In genomic region chr20:34516038-34516873, GRCh38 we compare ENCODE assay signal across 8 cellular contexts. TPM values are rescaled to one million over a fixed set of nuclear protein-coding genes. Genes with fewer than 3 reads are reported as not detected.
DNase-seq lines count a peak whose midpoint lies in the region; ATAC-seq and TF ChIP-seq lines count a peak whose summit lies in the region.

Gene DYNLRB1, plus strand, starts transcription at chr20:34516422. Its CDS starts 37 bp downstream, at chr20:34516459.

- WGBS in psoas muscle, 3 donors: 0 to 1% (median 0%) methylated on average over 60 to 61 of the region's 61 CpGs
- under 1% methylated on average over 61 of the region's 61 CpGs for WGBS in urinary bladder

- H3K4me1 ChIP-seq in right atrium auricular region: peaks cover 0 to 59% of the 10 kb centered on the region in 2 donors
- peaks cover 24% of the 10 kb centered on the region for H3K4me1 ChIP-seq in psoas muscle
- no peaks in the 10 kb centered on the region for H3K4me1 ChIP-seq in urinary bladder (ENCODE audit: insufficient read depth)

- DNase-seq in NCI-H1930 (lab: John Stamatoyannopoulos, UW): peak; percentile 95 to 99
- DNase-seq in anterior cingulate cortex (lab: John Stamatoyannopoulos, UW): peak; percentile 79 to 99 (median 94)
- peak; percentile 98 for DNase-seq in right atrium auricular region (ENCODE audit: low spot score)
- DNase-seq in psoas muscle: peak; percentile 96 to 99

- H3K27ac ChIP-seq in right atrium auricular region (peak within 1 kb of the TSS; percentile 92 to 96), psoas muscle (peak within 1 kb of the TSS; percentile 96), urinary bladder (ENCODE audit: low read depth) (peak within 1 kb of the TSS; percentile 92)

- intact Hi-C loops in T-helper 2 cell treated with Interferon-gamma antibody and Interleukin-4, amounts not matched to agents 100 ng/mL and 5 ng/mL, for 36 hours (cut with micrococcal nuclease): loop anchor here (1.0 to 2.0 kb wide), 5 partner anchors 161 to 523 kb away; partner anchors contain the start of genes AHCY, PIGU and RALY
- intact Hi-C loops in psoas muscle (cut with DNase I): loop anchor here in 1 of 2 donors (1.0 kb wide), 1 partner anchor 204 kb away; no protein-coding TSS in a partner anchor

- peaks cover 2% of the 10 kb centered on the region for H3K36me3 ChIP-seq in right atrium auricular region
- H3K36me3 ChIP-seq in psoas muscle (ENCODE audit: insufficient read depth in 1 of 2, low read depth in 1 of 2): peaks cover 2 to 14% of the 10 kb centered on the region in 2 donors
- H3K36me3 ChIP-seq in urinary bladder (ENCODE audit: insufficient read depth): no peaks in the 10 kb centered on the region

- H3K9me3 ChIP-seq in right atrium auricular region (no peaks in the 10 kb centered on the region), psoas muscle (no peaks in the 10 kb centered on the region)

- H3K4me3 ChIP-seq in right atrium auricular region (peak within 1 kb of the TSS; percentile 66 to 76), psoas muscle (peak within 1 kb of the TSS; percentile 91), urinary bladder (ENCODE audit: low read depth, low read length) (peak within 1 kb of the TSS; percentile 72)

- ATAC-seq in GM18499 (IDR thresholded peaks at IDR 0.05; ENCODE audit: insufficient read depth, unreplicated experiment) (peak; percentile 55), HG02943 (IDR thresholded peaks at IDR 0.05; ENCODE audit: low read depth, unreplicated experiment) (peak; percentile 64), psoas muscle (peak; percentile 96 to 98 (median 98))

- peak in 1 of 2 donors; percentile 11 for TF ChIP-seq CTCF in right atrium auricular region (IDR thresholded peaks at IDR 0.05)
- no peak for TF ChIP-seq CTCF in psoas muscle (IDR thresholded peaks at IDR 0.05)

- H3K27me3 ChIP-seq in right atrium auricular region (no peaks in the 10 kb centered on the region), psoas muscle (ENCODE audit: insufficient read depth in 3 of 3, low read length in 2 of 3) (no peaks in the 10 kb centered on the region)

RNA-seq across cellular contexts. Expression of gene DYNLRB1, which starts in this region (rescaled TPM):
- total RNA-seq in T-helper 2 cell treated with Interferon-gamma antibody and Interleukin-4, amounts not matched to agents 100 ng/mL and 5 ng/mL, for 36 hours: 84.1 and 85.4 TPM in 2 replicates
- 100 to 1,000 TPM; 189 to 252 TPM for total RNA-seq in right atrium auricular region
- 100 to 1,000 TPM in 2 of 4 donors, 10 to 100 TPM in 2; 93.2 to 119 (median 99.0) TPM for total RNA-seq in psoas muscle
- 100 to 1,000 TPM; 166 to 179 (median 171) TPM for polyA plus RNA-seq in psoas muscle
- 36.2 TPM for total RNA-seq in urinary bladder
- 248 TPM for polyA plus RNA-seq in urinary bladder

Comparison
In these comparisons a context has a peak if more than half of its experiments do, and no peak if none do; other contexts are left out.
1. Peak in every context shown above with its lines: DNase-seq, ATAC-seq, H3K4me3 ChIP-seq and H3K27ac ChIP-seq.